ENCODE assay signal across 1 cellular context in genomic region chr18:8730080-8730827, GRCh38.
TF ChIP-seq lines count a peak whose summit lies in the region.

No MANE protein-coding gene starts in this region.

TF ChIP-seq in K562, 482 proteins besides CTCF, POLR2A, EP300 and RAD21 (continued from another document):
- peak; percentile 98 for TF ChIP-seq JUND (IDR thresholded peaks at IDR 0.05; ENCODE audit: borderline replicate concordance, low read depth, low read length)
- peak; percentile 97 for TF ChIP-seq JUND (tag; IDR thresholded peaks at IDR 0.05; ENCODE audit: borderline replicate concordance, low read depth, low read length)
- peak in 1 of 2 experiments; percentile 55; a peak in 1 of 3 replicates for TF ChIP-seq CBX3 (IDR thresholded peaks at IDR 0.05; ENCODE audit: borderline replicate concordance in 1 of 2, low read length in 2 of 2)
- peak in 1 of 2 experiments; percentile 87; a peak in 2 of 4 replicates for TF ChIP-seq RCOR1 (IDR thresholded peaks at IDR 0.05; ENCODE audit: borderline replicate concordance in 1 of 2, low read depth in 2 of 2, low read length in 2 of 2)
- no peak for TF ChIP-seq SLC30A9 (CRISPR knock-in tag; IDR thresholded peaks at IDR 0.05)
- TF ChIP-seq POLR2H (tag; IDR thresholded peaks at IDR 0.05; ENCODE audit: low read depth), result no peak
- peak; percentile 23; the same call in 1 of the 2 replicates for TF ChIP-seq LEF1 (IDR thresholded peaks at IDR 0.05)
- no peak for TF ChIP-seq TFAM (CRISPR knock-in tag; conservative IDR thresholded peaks at IDR 0.05)
- TF ChIP-seq TCF7 (IDR thresholded peaks at IDR 0.05; ENCODE audit: borderline replicate concordance), result no peak; the same call in 1 of the 2 replicates
- no peak for TF ChIP-seq SMARCB1 (IDR thresholded peaks at IDR 0.05; ENCODE audit: insufficient read length, low read depth)
- TF ChIP-seq RERE (CRISPR knock-in tag; IDR thresholded peaks at IDR 0.05; ENCODE audit: borderline replicate concordance), result no peak
- TF ChIP-seq DACH1 (IDR thresholded peaks at IDR 0.05; ENCODE audit: partially characterized antibody), result peak; percentile 75
- peak in 1 of 2 experiments; percentile 32; a peak in 1 of 4 replicates for TF ChIP-seq ZMIZ1 (IDR thresholded peaks at IDR 0.05; ENCODE audit: low read depth in 2 of 2, low read length in 2 of 2)
- no peak for TF ChIP-seq SNIP1 (IDR thresholded peaks at IDR 0.05; ENCODE audit: low read depth)
- TF ChIP-seq POLR2G (IDR thresholded peaks at IDR 0.05; ENCODE audit: low read depth, low read length), result no peak
- no peak for TF ChIP-seq SP1 (CRISPR knock-in tag; IDR thresholded peaks at IDR 0.05)
- TF ChIP-seq ZNF217 (CRISPR knock-in tag; IDR thresholded peaks at IDR 0.05), result no peak
- peak in 1 of 2 experiments; percentile 36; a peak in 1 of 4 replicates for TF ChIP-seq NONO (IDR thresholded peaks at IDR 0.05; ENCODE audit: low read depth in 2 of 2, low read length in 1 of 2)
- peak; percentile 73 for TF ChIP-seq GATA2 (CRISPR knock-in tag; IDR thresholded peaks at IDR 0.05)
- TF ChIP-seq SMAD1 (IDR thresholded peaks at IDR 0.05; ENCODE audit: low read depth, low read length, partially characterized antibody), result no peak
- no peak for TF ChIP-seq ZC3H11A (IDR thresholded peaks at IDR 0.05; ENCODE audit: low read depth, low read length)
TF ChIP-seq in K562: peak in this region for 101.
